ENCODE assay signal across 7 cellular contexts in genomic region chr13:52609013-52609606, GRCh38. TPM values are rescaled to one million over a fixed set of nuclear protein-coding genes. Genes with fewer than 3 reads are reported as not detected.
DNase-seq lines count a peak whose midpoint lies in the region; ATAC-seq and TF ChIP-seq lines count a peak whose summit lies in the region.
"Not testable (repeated sequence)": the region's sequence is repeated elsewhere in the genome, so short reads cannot be mapped to it uniquely, and the experiment has no call there.

No MANE protein-coding gene starts in this region.

- not testable (repeated sequence) for H3K36me3 Mint-ChIP-seq in activated naive CD4-positive, alpha-beta T cell treated with anti-CD3 and anti-CD28 coated beads, Interleukin-2, amount 50 U/mL, for 72 hours

- peak; percentile 73 for ATAC-seq in GM21447 (IDR thresholded peaks at IDR 0.05; ENCODE audit: unreplicated experiment)
- peak; percentile 55 for ATAC-seq in HG03520 (IDR thresholded peaks at IDR 0.05; ENCODE audit: unreplicated experiment)
- peak; percentile 43 to 59 for ATAC-seq in activated naive CD4-positive, alpha-beta T cell treated with anti-CD3 and anti-CD28 coated beads, Interleukin-2, amount 50 U/mL, for 72 hours

- H3K4me3 ChIP-seq in foreskin fibroblast (ENCODE audit: low read depth in 1 of 2, low read length in 2 of 2): not testable (repeated sequence)

- DNase-seq in GF-D8 (lab: John Stamatoyannopoulos, UW) (peak; percentile 25), NCI-H82 treated with DMSO at 0.1 percent for 48 hours (lab: John Stamatoyannopoulos, UW; ENCODE audit: unreplicated experiment) (peak; percentile 2), foreskin fibroblast (peak; percentile 12 to 56), mucosa of gallbladder (ENCODE audit: low spot score) (peak; percentile 22)
- not testable (repeated sequence) for DNase-seq in activated naive CD4-positive, alpha-beta T cell treated with anti-CD3 and anti-CD28 coated beads, Interleukin-2, amount 50 U/mL, for 72 hours (ENCODE audit: low spot score in 2 of 2)

- peak; percentile 32 for TF ChIP-seq CTCF in foreskin fibroblast (IDR thresholded peaks at IDR 0.05; ENCODE audit: low read depth, low read length)

- not testable (repeated sequence) for H3K9me3 Mint-ChIP-seq in activated naive CD4-positive, alpha-beta T cell treated with anti-CD3 and anti-CD28 coated beads, Interleukin-2, amount 50 U/mL, for 72 hours

- not testable (repeated sequence) for H3K27ac Mint-ChIP-seq in activated naive CD4-positive, alpha-beta T cell treated with anti-CD3 and anti-CD28 coated beads, Interleukin-2, amount 50 U/mL, for 72 hours

RNA-seq across cellular contexts. Expression of gene HNRNPA1L2, which starts 33.1 kb away (rescaled TPM):
- total RNA-seq in activated naive CD4-positive, alpha-beta T cell treated with anti-CD3 and anti-CD28 coated beads, Interleukin-2, amount 50 U/mL, for 72 hours: 1 to 10 TPM; 3.1 to 8.5 TPM
- total RNA-seq in mucosa of gallbladder: 3.9 TPM

RNA-seq across cellular contexts. Expression of gene SUGT1, which starts 43.5 kb away (rescaled TPM):
- total RNA-seq in activated naive CD4-positive, alpha-beta T cell treated with anti-CD3 and anti-CD28 coated beads, Interleukin-2, amount 50 U/mL, for 72 hours: 10 to 100 TPM; 45.8 to 55.6 TPM
- total RNA-seq in mucosa of gallbladder: 37.6 TPM
